Comparison of ENCODE assay signal across 8 cellular contexts in the genomic region with DNA sequence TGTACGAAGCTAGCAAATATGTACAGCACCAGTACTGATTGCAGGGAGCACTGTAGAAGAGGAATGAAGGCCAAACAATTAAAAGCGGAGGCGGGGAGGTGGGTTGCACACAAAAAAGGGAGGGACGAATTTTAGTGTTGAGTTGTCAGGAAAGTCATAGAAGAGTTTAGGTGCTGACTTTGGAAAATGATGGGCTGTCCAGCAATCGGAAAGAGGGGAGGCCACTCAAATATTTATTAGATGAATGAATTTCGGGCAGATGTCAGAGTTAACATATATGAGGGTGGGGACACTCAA. TPM values are rescaled to one million over a fixed set of nuclear protein-coding genes. Genes with fewer than 3 reads are reported as not detected.
DNase-seq lines count a peak whose midpoint lies in the region; ATAC-seq, FAIRE-seq and TF ChIP-seq lines count a peak whose summit lies in the region.

No MANE protein-coding gene starts in this region.

- no peak for ATAC-seq in A549
- no peak for ATAC-seq in central memory CD8-positive, alpha-beta T cell (replicated peaks; ENCODE audit: extremely low read depth, poor library complexity, severe bottlenecking)
- ATAC-seq in HG02973 (IDR thresholded peaks at IDR 0.05; ENCODE audit: unreplicated experiment), result no peak
- no peak for ATAC-seq in HG02571 (IDR thresholded peaks at IDR 0.05; ENCODE audit: unreplicated experiment)

- H3K36me3 ChIP-seq in mucosa of stomach (ENCODE audit: control insufficient read depth, insufficient read depth, low read length), result no peaks in the 10 kb centered on the region

- CTCF ChIA-PET in A549 (lab: Yijun Ruan, JAX), result no interaction called here

- H3K27ac ChIP-seq in A549, result peak overlapping the region; percentile 94 to 95

- no peaks in the 10 kb centered on the region for H3K27me3 Mint-ChIP-seq in central memory CD8-positive, alpha-beta T cell

- H3K27ac Mint-ChIP-seq in central memory CD8-positive, alpha-beta T cell (ENCODE audit: low read depth), result peak overlapping the region; percentile 98

- no peak for TF ChIP-seq EP300 in A549 (IDR thresholded peaks at IDR 0.05)

- WGBS in A549 (ENCODE audit: missing lambda C conversion rate), result 28% methylated on average over 6 of the region's 6 CpGs

- no peak for FAIRE-seq in A549 (lab: Jason Lieb, UNC)

- DNase-seq in A549 (ENCODE audit: low read depth in 1 of 2, low spot score in 1 of 2), result no peak
- no peak for DNase-seq in Jurkat, Clone E6-1 (ENCODE audit: low read depth, low spot score)
- no peak for DNase-seq in central memory CD8-positive, alpha-beta T cell (ENCODE audit: low spot score in 2 of 2)
- DNase-seq in putamen (ENCODE audit: low spot score), result no peak
- DNase-seq in stimulated activated CD4-positive, alpha-beta T cell treated with anti-CD3 and anti-CD28 coated beads, Interleukin-4, amount 100 ng/mL, for 4 hours, result no peak

- H3K4me1 ChIP-seq in A549 (peaks cover 15% of the 10 kb centered on the region; the same call in 2 of the 3 replicates), mucosa of stomach (ENCODE audit: control insufficient read depth, insufficient read depth, low read length) (peaks cover 4% of the 10 kb centered on the region)

- peaks cover 32% of the 10 kb centered on the region for H3K4me1 Mint-ChIP-seq in central memory CD8-positive, alpha-beta T cell

- peaks cover 5% of the 10 kb centered on the region for H3K9me3 Mint-ChIP-seq in central memory CD8-positive, alpha-beta T cell

- H3K4me2 ChIP-seq in A549, result peak overlapping the region; percentile 78

- no peak for TF ChIP-seq CTCF in A549 (IDR thresholded peaks at IDR 0.05)

- H3K27me3 ChIP-seq in mucosa of stomach (ENCODE audit: control insufficient read depth, insufficient read depth, low read length), result no peaks in the 10 kb centered on the region

- no peak for TF ChIP-seq RAD21 in A549 (conservative IDR thresholded peaks at IDR 0.05 in 1 of 2, IDR thresholded peaks at IDR 0.05 in 1 of 2)

- H3K9me3 ChIP-seq in A549, result no peaks in the 10 kb centered on the region
- no peaks in the 10 kb centered on the region for H3K9me3 ChIP-seq in mucosa of stomach (ENCODE audit: control insufficient read depth, low read length)

- peak overlapping the region; percentile 92 for H3K4me3 Mint-ChIP-seq in central memory CD8-positive, alpha-beta T cell

- H3K9ac ChIP-seq in mucosa of stomach (ENCODE audit: low read length), result peak overlapping the region; percentile 97

- POLR2A ChIA-PET in A549 (lab: Yijun Ruan, JAX), result interaction anchor here (0.9 to 4.3 kb wide), 9 partner anchors 12 to 169 kb away, joined by 3 to 62 read pairs (median 6); partner anchors contain the start of genes CTH and SRSF11

- H3K4me3 ChIP-seq in A549 (peak overlapping the region; percentile 67), mucosa of stomach (ENCODE audit: low read length) (peak overlapping the region; percentile 89)
- H3K4me3 ChIP-seq in Jurkat, Clone E6-1 (ENCODE audit: low read length), result peak overlapping the region; percentile 91

- TF ChIP-seq POLR2A in A549 (IDR thresholded peaks at IDR 0.05; ENCODE audit: low read length), result no peak

- H3K36me3 Mint-ChIP-seq in central memory CD8-positive, alpha-beta T cell (ENCODE audit: insufficient read depth), result peaks cover 18% of the 10 kb centered on the region

TF ChIP-seq in A549, 52 proteins besides CTCF, POLR2A, EP300 and RAD21:
- no peak for TF ChIP-seq HMGXB4 (CRISPR knock-in tag; IDR thresholded peaks at IDR 0.05; ENCODE audit: borderline replicate concordance)
- TF ChIP-seq KDM1A (IDR thresholded peaks at IDR 0.05; ENCODE audit: low read depth), result 0 out of 2 replicates have a peak, but pooled peaks have one; percentile 0

RNA-seq across cellular contexts. Expression of gene ANKRD13C, which starts 0.5 kb away (rescaled TPM):
- 9.2 and 12.5 TPM in 2 replicates for polyA plus RNA-seq in A549 (2011; rRNA removed)
- 3.8 and 4.8 TPM in 2 replicates for polyA plus RNA-seq in A549 (2012; cell fraction: cytosol; rRNA removed)
- 4.6 and 4.8 TPM in 2 replicates for polyA plus RNA-seq in A549 (2012; cell fraction: nucleus; rRNA removed)
- 8.1 to 9.1 TPM (median 8.3 TPM) in 3 replicates for polyA plus RNA-seq in A549 (2017; fragmentation: RNase III; extraction: RNeasy Plus Mini Kit Qiagen cat#74134 plus additional on column Dnase treatment)
- polyA minus RNA-seq in A549 (2011; rRNA and poly(A)+ RNA removed), result 6.0 and 6.4 TPM in 2 replicates
- 7.6 TPM for polyA plus RNA-seq in Jurkat, Clone E6-1 (2012; ENCODE audit: insufficient read depth, insufficient read length)

RNA-seq across cellular contexts. Expression of gene CTH, which starts 56.0 kb away (rescaled TPM):
- polyA plus RNA-seq in A549 (2011; rRNA removed) (6.8 and 7.2 TPM in 2 replicates), A549 (2017; fragmentation: RNase III; extraction: RNeasy Plus Mini Kit Qiagen cat#74134 plus additional on column Dnase treatment) (2.3 to 3.8 TPM (median 3.7 TPM) in 3 replicates)
- polyA plus RNA-seq in A549 (2012; cell fraction: cytosol; rRNA removed), result 1.6 and 2.7 TPM in 2 replicates
- polyA plus RNA-seq in A549 (2012; cell fraction: nucleus; rRNA removed), result 2.0 and 2.6 TPM in 2 replicates
- 5.9 and 6.9 TPM in 2 replicates for polyA minus RNA-seq in A549 (2011; rRNA and poly(A)+ RNA removed)
- polyA plus RNA-seq in Jurkat, Clone E6-1 (2012; ENCODE audit: insufficient read depth, insufficient read length), result 8.0 TPM
